In the genomic region with DNA sequence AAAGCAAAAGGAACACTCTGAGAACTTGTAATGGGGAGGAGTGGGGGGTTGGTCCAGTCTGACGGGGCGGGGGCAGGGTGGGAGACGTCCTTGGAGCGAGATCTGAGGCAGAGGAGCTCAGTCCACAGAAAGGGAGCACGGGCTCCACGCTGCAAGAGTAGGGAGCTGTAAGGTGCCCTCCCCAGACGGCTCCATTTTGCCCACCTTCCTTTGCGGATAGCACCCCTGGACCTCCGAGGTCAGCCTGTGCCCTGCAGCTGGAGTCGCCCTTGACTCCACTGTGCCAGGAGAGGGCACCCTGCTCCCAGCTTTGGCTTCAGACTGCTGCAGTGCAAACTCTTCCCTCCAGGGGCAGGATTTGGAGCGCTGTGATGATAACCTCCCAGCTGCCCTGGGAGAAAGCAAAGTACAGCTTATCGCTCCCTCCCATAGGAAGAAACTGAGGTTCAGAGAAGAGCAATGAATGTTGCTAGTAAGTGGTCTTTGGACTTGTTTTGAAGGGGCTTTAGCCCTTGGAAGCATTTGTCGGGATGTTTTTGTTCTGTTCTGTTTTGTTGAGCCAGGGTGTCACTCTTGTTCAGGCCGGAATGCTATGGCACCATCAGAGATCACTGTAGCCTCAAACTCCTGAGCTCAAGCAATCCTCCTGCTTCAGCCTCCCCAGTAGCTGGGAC, we compare ENCODE assay signal across 1 cellular context.
TF ChIP-seq lines count a peak whose summit lies in the region.

No MANE protein-coding gene starts in this region.

TF ChIP-seq in GM12878, 131 proteins besides CTCF, POLR2A, EP300 and RAD21 (continued from another document):
- TF ChIP-seq, protein P1, sequence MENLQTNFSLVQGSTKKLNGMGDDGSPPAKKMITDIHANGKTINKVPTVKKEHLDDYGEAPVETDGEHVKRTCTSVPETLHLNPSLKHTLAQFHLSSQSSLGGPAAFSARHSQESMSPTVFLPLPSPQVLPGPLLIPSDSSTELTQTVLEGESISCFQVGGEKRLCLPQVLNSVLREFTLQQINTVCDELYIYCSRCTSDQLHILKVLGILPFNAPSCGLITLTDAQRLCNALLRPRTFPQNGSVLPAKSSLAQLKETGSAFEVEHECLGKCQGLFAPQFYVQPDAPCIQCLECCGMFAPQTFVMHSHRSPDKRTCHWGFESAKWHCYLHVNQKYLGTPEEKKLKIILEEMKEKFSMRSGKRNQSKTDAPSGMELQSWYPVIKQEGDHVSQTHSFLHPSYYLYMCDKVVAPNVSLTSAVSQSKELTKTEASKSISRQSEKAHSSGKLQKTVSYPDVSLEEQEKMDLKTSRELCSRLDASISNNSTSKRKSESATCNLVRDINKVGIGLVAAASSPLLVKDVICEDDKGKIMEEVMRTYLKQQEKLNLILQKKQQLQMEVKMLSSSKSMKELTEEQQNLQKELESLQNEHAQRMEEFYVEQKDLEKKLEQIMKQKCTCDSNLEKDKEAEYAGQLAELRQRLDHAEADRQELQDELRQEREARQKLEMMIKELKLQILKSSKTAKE (IDR thresholded peaks at IDR 0.05; ENCODE audit: low read depth, poor library complexity, severe bottlenecking): peak; percentile 23
- TF ChIP-seq DPF2 (IDR thresholded peaks at IDR 0.05) (no peak), LARP7 (IDR thresholded peaks at IDR 0.05) (peak; percentile 62; the same call in 1 of the 2 replicates), MTA3 (IDR thresholded peaks at IDR 0.05; ENCODE audit: borderline replicate concordance, low read length) (no peak), SPI1 (IDR thresholded peaks at IDR 0.05; ENCODE audit: borderline replicate concordance, insufficient read depth, low read depth, low read length) (no peak)
